ENCODE assay signal across 1 cellular context in the genomic region with DNA sequence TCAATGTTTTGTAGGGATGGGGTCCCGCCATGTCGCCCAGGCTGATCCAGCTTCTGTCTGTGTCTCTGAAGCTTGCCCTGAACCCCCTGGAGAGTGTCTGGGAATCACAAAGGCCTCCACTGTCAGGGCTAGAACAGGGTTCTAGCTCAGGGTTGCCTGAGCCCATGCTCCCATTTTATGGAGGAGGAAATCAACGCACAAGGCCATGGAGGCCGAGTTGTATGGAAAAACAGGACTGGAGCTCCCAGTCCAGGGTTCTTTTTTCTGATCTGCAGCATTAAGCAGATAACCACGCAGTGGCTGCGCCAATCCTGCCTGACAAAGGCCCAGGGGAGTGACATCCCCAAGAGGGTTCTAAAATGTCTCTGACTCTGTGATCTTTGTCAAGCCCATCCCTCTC.
TF ChIP-seq lines count a peak whose summit lies in the region.

No MANE protein-coding gene starts in this region.

TF ChIP-seq in HEK293, 187 proteins besides CTCF, POLR2A, EP300 and RAD21 (continued from another document):
- TF ChIP-seq, protein P1, sequence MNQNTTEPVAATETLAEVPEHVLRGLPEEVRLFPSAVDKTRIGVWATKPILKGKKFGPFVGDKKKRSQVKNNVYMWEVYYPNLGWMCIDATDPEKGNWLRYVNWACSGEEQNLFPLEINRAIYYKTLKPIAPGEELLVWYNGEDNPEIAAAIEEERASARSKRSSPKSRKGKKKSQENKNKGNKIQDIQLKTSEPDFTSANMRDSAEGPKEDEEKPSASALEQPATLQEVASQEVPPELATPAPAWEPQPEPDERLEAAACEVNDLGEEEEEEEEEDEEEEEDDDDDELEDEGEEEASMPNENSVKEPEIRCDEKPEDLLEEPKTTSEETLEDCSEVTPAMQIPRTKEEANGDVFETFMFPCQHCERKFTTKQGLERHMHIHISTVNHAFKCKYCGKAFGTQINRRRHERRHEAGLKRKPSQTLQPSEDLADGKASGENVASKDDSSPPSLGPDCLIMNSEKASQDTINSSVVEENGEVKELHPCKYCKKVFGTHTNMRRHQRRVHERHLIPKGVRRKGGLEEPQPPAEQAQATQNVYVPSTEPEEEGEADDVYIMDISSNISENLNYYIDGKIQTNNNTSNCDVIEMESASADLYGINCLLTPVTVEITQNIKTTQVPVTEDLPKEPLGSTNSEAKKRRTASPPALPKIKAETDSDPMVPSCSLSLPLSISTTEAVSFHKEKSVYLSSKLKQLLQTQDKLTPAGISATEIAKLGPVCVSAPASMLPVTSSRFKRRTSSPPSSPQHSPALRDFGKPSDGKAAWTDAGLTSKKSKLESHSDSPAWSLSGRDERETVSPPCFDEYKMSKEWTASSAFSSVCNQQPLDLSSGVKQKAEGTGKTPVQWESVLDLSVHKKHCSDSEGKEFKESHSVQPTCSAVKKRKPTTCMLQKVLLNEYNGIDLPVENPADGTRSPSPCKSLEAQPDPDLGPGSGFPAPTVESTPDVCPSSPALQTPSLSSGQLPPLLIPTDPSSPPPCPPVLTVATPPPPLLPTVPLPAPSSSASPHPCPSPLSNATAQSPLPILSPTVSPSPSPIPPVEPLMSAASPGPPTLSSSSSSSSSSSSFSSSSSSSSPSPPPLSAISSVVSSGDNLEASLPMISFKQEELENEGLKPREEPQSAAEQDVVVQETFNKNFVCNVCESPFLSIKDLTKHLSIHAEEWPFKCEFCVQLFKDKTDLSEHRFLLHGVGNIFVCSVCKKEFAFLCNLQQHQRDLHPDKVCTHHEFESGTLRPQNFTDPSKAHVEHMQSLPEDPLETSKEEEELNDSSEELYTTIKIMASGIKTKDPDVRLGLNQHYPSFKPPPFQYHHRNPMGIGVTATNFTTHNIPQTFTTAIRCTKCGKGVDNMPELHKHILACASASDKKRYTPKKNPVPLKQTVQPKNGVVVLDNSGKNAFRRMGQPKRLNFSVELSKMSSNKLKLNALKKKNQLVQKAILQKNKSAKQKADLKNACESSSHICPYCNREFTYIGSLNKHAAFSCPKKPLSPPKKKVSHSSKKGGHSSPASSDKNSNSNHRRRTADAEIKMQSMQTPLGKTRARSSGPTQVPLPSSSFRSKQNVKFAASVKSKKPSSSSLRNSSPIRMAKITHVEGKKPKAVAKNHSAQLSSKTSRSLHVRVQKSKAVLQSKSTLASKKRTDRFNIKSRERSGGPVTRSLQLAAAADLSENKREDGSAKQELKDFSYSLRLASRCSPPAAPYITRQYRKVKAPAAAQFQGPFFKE (tag by site-specific recombination; IDR thresholded peaks at IDR 0.05; ENCODE audit: borderline replicate concordance), result no peak
- TF ChIP-seq GLIS1 (tag by site-specific recombination; IDR thresholded peaks at IDR 0.05), result peak; percentile 13; the same call in 1 of the 2 replicates
